ENCODE assay signal across 8 cellular contexts in the genomic region with DNA sequence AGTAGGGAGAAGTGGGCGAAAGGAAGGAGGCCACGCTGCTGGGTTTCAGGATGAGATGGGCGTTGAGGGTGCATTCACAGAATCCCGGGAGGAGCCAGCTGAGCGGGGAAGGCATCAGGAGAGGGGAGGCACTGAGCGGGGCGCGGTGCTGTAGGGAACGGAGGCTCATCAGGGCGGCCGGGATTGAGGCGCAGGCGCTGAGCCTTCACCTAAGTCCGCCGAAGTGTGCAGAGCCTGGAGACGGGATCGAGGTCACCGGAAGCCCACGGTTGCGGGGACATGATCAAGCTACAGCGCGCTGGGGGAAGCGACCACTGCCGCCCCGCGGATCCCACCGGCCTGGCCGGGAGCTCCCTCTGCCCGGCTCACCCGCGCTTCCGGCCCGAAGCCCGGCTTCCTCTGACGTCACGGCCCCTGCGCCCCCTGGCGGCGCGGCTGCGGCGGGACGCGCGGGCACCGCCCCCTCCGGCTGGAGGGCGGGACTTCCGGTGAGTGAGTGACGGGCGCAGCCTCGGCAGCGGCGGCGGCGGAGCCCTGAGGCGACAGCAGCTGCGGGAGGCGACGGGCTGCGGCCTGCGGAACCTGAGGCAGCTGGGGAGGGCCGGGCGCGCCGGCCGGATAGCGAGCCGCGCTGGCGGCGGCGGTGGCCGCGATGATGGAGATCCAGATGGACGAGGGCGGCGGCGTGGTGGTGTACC. TPM values are rescaled to one million over a fixed set of nuclear protein-coding genes. Genes with fewer than 3 reads are reported as not detected.
A peak's percentile ranks its signal among the peaks of the same experiment; 100 is the strongest.
DNase-seq lines count a peak whose midpoint lies in the region; ATAC-seq and TF ChIP-seq lines count a peak whose summit lies in the region.

A gene with protein sequence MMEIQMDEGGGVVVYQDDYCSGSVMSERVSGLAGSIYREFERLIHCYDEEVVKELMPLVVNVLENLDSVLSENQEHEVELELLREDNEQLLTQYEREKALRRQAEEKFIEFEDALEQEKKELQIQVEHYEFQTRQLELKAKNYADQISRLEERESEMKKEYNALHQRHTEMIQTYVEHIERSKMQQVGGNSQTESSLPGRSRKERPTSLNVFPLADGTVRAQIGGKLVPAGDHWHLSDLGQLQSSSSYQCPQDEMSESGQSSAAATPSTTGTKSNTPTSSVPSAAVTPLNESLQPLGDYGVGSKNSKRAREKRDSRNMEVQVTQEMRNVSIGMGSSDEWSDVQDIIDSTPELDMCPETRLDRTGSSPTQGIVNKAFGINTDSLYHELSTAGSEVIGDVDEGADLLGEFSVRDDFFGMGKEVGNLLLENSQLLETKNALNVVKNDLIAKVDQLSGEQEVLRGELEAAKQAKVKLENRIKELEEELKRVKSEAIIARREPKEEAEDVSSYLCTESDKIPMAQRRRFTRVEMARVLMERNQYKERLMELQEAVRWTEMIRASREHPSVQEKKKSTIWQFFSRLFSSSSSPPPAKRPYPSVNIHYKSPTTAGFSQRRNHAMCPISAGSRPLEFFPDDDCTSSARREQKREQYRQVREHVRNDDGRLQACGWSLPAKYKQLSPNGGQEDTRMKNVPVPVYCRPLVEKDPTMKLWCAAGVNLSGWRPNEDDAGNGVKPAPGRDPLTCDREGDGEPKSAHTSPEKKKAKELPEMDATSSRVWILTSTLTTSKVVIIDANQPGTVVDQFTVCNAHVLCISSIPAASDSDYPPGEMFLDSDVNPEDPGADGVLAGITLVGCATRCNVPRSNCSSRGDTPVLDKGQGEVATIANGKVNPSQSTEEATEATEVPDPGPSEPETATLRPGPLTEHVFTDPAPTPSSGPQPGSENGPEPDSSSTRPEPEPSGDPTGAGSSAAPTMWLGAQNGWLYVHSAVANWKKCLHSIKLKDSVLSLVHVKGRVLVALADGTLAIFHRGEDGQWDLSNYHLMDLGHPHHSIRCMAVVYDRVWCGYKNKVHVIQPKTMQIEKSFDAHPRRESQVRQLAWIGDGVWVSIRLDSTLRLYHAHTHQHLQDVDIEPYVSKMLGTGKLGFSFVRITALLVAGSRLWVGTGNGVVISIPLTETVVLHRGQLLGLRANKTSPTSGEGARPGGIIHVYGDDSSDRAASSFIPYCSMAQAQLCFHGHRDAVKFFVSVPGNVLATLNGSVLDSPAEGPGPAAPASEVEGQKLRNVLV (N-terminal part only) (plus strand): TSS at position 508 of the 698 bp plus-strand sequence. CDS start 145 bp downstream, at position 653.

- TF ChIP-seq EP300 in transverse colon (IDR thresholded peaks at IDR 0.05; ENCODE audit: low read depth), result no peak

- in situ Hi-C loops in transverse colon (cut with MboI; ENCODE audit: low pct_ligation_motif_present in 1 of 4, low pct_unique_long_range_greater_than_20kb in 1 of 4, low sequenced_read_pairs in 3 of 4), result no loop called here

- 0% methylated on average over 63 of the region's 79 CpGs; no CpG with 5 or more reads in 1 of the 2 donors for WGBS in transverse colon (ENCODE audit: low coverage in 1 of 2), 2 donors

- H3K4me1 ChIP-seq in cardiac muscle cell (ENCODE audit: low read depth) (peaks cover 30% of the 10 kb centered on the region), transverse colon (peaks cover 12 to 34% (median 23%) of the 10 kb centered on the region in 4 donors)

- H3K9me3 ChIP-seq in cardiac muscle cell (ENCODE audit: low read depth) (no peaks in the 10 kb centered on the region), transverse colon (no peaks in the 10 kb centered on the region)

- peak; percentile 86 for ATAC-seq in HG02642 (IDR thresholded peaks at IDR 0.05; ENCODE audit: poor library complexity, unreplicated experiment)

- DNase-seq in NCI-H1105 (lab: John Stamatoyannopoulos, UW) (peak; percentile 54), SW 1271 (lab: John Stamatoyannopoulos, UW) (peak; percentile 65 to 72), cardiac muscle cell (ENCODE audit: low read depth in 1 of 2, low spot score in 1 of 2) (peak; percentile 91 to 93), pons (ENCODE audit: low spot score) (peak; percentile 91), transverse colon (peak; percentile 94)
- peak; percentile 85 for DNase-seq in activated naive CD8-positive, alpha-beta T cell treated with anti-CD3 and anti-CD28 coated beads, Interleukin-2, amount 50 U/mL, for 16 hours (ENCODE audit: low read depth, low spot score)

- peak; percentile 92 for TF ChIP-seq POLR2A in transverse colon (IDR thresholded peaks at IDR 0.05)

- intact Hi-C loops in transverse colon (cut with DNase I; ENCODE audit: low total_unique reads), result no loop called here

- H3K4me3 ChIP-seq in cardiac muscle cell, result peak within 1 kb of the TSS; percentile 93
- peak within 1 kb of the TSS; percentile 72 to 92 (median 86) for H3K4me3 ChIP-seq in transverse colon

- TF ChIP-seq CTCF in GM12873 (IDR thresholded peaks at IDR 0.05; ENCODE audit: insufficient read depth, low read depth, low read length, missing control alignments) (peak; percentile 81), cardiac muscle cell (IDR thresholded peaks at IDR 0.05; ENCODE audit: low read depth, low read length) (peak; percentile 72), transverse colon (IDR thresholded peaks at IDR 0.05) (peak; percentile 55 to 99 (median 91))

- H3K27me3 ChIP-seq in cardiac muscle cell (no peaks in the 10 kb centered on the region), transverse colon (no peaks in the 10 kb centered on the region)

- peaks cover 5% of the 10 kb centered on the region for H3K36me3 ChIP-seq in cardiac muscle cell
- peaks cover 0 to 4% (median 0%) of the 10 kb centered on the region in 4 donors for H3K36me3 ChIP-seq in transverse colon

- H3K27ac ChIP-seq in cardiac muscle cell (peak within 1 kb of the TSS; percentile 88), transverse colon (peak within 1 kb of the TSS; percentile 94 to 99 (median 95))

RNA-seq across cellular contexts. Expression of the gene that starts here (rescaled TPM):
- total RNA-seq in cardiac muscle cell (109 and 127 TPM in 2 replicates), transverse colon (100 to 1,000 TPM in 2 of 4 donors, 10 to 100 TPM in 2; 74.0 to 250 (median 138) TPM)
- polyA plus RNA-seq in cardiac muscle cell, result 57.1 and 75.2 TPM in 2 replicates

Comparison
In these comparisons a context has a peak if more than half of its experiments do, and no peak if none do; other contexts are left out.
1. Peak in every context shown above with its lines: DNase-seq, ATAC-seq, H3K4me3 ChIP-seq and H3K27ac ChIP-seq.